1 cellular context compared by ENCODE assay signal in the genomic region with DNA sequence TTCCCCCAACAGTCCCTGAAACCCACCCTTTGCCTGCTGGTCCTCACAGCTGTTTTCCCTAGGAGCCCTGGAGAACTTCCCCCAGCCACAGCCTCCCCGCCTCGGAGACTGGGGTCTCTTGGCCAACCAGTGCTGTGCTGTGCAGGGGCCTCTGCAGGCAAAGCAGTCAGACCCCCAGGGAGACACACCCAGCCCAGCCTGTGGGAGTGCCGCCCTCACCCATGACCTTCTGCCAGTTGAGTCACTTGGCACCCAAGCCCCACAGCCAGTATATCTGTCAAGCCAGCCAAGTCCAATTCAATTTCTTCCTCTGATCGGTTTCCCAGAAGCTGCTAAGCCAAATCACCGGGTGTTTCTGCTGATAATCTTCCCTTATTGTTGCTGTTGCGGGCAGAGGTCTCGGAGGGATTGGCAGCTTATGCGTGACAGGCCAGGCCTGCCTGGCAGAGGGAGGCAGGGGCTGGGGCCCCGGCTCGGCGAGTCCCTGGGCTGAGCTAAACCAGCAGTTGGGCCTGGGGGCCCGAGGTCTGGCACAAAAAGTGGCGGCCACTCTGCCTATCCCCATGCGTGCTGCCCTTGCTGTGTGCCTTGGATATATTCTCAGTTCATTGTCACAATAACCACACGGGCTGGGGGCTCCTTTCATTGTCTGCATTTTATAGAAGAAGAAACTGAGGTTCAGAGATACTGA.
TF ChIP-seq lines count a peak whose summit lies in the region.

No MANE protein-coding gene starts in this region.

TF ChIP-seq in HepG2, 621 proteins besides CTCF, POLR2A, EP300 and RAD21 (continued from another document):
- TF ChIP-seq CENPX (CRISPR knock-in tag; IDR thresholded peaks at IDR 0.05) (no peak), SCMH1 (CRISPR knock-in tag; IDR thresholded peaks at IDR 0.05; ENCODE audit: borderline replicate concordance) (no peak), HDAC6 (IDR thresholded peaks at IDR 0.05; ENCODE audit: low read depth, low read length) (no peak), ZNF674 (CRISPR knock-in tag; IDR thresholded peaks at IDR 0.05; ENCODE audit: low read depth) (no peak), ETV6 (CRISPR knock-in tag; conservative IDR thresholded peaks at IDR 0.05) (no peak)
